ENCODE assay signal across 1 cellular context in the genomic region with DNA sequence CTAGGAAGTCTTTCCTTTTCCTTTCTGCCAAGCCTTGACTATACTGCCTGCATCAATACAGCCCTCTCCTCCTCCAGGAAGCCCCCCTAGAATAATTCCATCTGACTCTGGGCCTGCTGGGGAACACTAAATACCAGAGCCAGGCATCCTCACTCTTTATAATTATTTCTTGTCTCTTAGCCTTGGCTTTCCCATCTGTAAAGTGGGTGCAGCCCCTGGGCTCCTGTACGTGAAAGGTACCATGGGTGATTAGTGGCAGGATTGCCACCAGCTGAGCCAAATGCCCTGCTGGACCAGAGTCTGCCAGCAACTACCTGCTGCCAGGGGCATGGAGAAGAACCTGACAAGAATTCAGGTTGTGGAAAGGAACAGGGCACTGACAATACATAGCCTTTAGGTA.
TF ChIP-seq lines count a peak whose summit lies in the region.

No MANE protein-coding gene starts in this region.

TF ChIP-seq in K562, 482 proteins besides CTCF, POLR2A, EP300 and RAD21:
- peak; percentile 49 for TF ChIP-seq ZFP36 (IDR thresholded peaks at IDR 0.05; ENCODE audit: low read depth, low read length, partially characterized antibody)
- peak; percentile 65 for TF ChIP-seq RBM25 (IDR thresholded peaks at IDR 0.05; ENCODE audit: low read depth, low read length, severe bottlenecking)
- TF ChIP-seq RBM14 (IDR thresholded peaks at IDR 0.05; ENCODE audit: borderline replicate concordance, insufficient read depth, low read depth, low read length) = no peak
- TF ChIP-seq BCOR (IDR thresholded peaks at IDR 0.05) = peak; percentile 70
- peak in 1 of 2 experiments; percentile 47; a peak in 1 of 4 replicates for TF ChIP-seq KDM1A (IDR thresholded peaks at IDR 0.05)
- peak; percentile 60; the same call in 1 of the 2 replicates for TF ChIP-seq ADNP (tag; IDR thresholded peaks at IDR 0.05)
- TF ChIP-seq ZNF584 (CRISPR knock-in tag; IDR thresholded peaks at IDR 0.05; ENCODE audit: low read depth) = no peak
TF ChIP-seq in K562: peak in this region for 5.
